In the genomic region with DNA sequence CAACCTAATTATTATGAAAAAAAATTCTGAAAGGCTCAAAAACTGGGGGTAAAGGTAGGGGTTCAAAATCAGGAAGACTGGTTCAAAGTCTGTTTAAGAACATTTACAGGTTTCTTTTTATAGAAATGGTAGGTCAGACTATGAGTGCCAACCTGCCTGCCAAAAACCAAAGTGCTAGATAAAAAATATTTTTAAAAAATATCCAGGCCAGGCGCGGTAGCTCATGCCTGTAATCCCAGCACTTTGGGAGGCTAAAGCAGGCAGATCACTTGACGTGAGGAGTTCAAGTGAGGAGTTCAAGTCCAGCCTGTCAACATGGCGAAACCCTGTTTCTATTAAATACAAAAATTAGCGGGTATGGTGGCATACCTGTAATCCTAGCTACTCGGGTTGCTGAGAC, we compare ENCODE assay signal across 19 cellular contexts.
"Had no signal": no experiment of that assay in that cellular context is flagged by ENCODE, and none has a peak within 500 bp of the region (broad histone marks: within the 10 kb centered on the region; RNA-seq: fewer than 3 reads in every experiment).

No MANE protein-coding gene starts in this region.

- ATAC-seq: activated CD8-positive, alpha-beta memory T cell treated with anti-CD3 and anti-CD28 coated beads, Interleukin-2, amount 10 ng/mL, durations not matched to agents 7 days and 5 days; effector memory CD8-positive, alpha-beta T cell; left colon; mucosa of descending colon; naive thymus-derived CD8-positive, alpha-beta T cell; right lobe of liver had no signal

- DNase-seq: activated CD4-positive, alpha-beta memory T cell treated with anti-CD3 and anti-CD28 coated beads for 36 hours; activated CD8-positive, alpha-beta memory T cell treated with anti-CD3 and anti-CD28 coated beads, Interleukin-2, amount 10 ng/mL, durations not matched to agents 7 days and 5 days; activated T-cell treated with anti-CD3 and anti-CD28 coated beads, Interleukin-2, amount 50 U/mL, for 48 hours; anterior cingulate cortex; dermis blood vessel endothelial cell; effector memory CD8-positive, alpha-beta T cell; foreskin melanocyte; left colon; mucosa of descending colon; naive thymus-derived CD8-positive, alpha-beta T cell; nucleus accumbens; right lobe of liver; spleen; uterus; WERI-Rb-1 had no signal

- H3K9me3 ChIP-seq: mucosa of descending colon, right lobe of liver, spleen, tibial nerve, uterus had no signal

- H3K36me3 ChIP-seq: right lobe of liver, tibial nerve, uterus, WERI-Rb-1 had no signal

- H3K4me1 Mint-ChIP-seq: activated CD8-positive, alpha-beta memory T cell treated with anti-CD3 and anti-CD28 coated beads, Interleukin-2, amount 10 ng/mL, durations not matched to agents 7 days and 5 days had no signal

- H3K9me3 Mint-ChIP-seq: activated CD4-positive, alpha-beta memory T cell treated with anti-CD3 and anti-CD28 coated beads for 36 hours; effector memory CD8-positive, alpha-beta T cell; memory B cell; naive thymus-derived CD8-positive, alpha-beta T cell; T-helper 1 cell treated with Interleukin-12 subunit alpha and Interleukin-12 subunit beta and Interleukin-4 antibody, amounts not matched to agents 30 μg/mL and 1 μg/mL, for 36 hours had no signal

- H3K27me3 Mint-ChIP-seq: activated CD4-positive, alpha-beta memory T cell treated with anti-CD3 and anti-CD28 coated beads for 36 hours; activated CD8-positive, alpha-beta memory T cell treated with anti-CD3 and anti-CD28 coated beads, Interleukin-2, amount 10 ng/mL, durations not matched to agents 7 days and 5 days; effector memory CD8-positive, alpha-beta T cell; memory B cell; naive thymus-derived CD8-positive, alpha-beta T cell; progenitor cell of endocrine pancreas had no signal

- H3K27ac ChIP-seq: right lobe of liver, spleen, tibial nerve, uterus, WERI-Rb-1 had no signal

- H3K4me3 Mint-ChIP-seq: activated CD4-positive, alpha-beta memory T cell treated with anti-CD3 and anti-CD28 coated beads for 36 hours; activated CD8-positive, alpha-beta memory T cell treated with anti-CD3 and anti-CD28 coated beads, Interleukin-2, amount 10 ng/mL, durations not matched to agents 7 days and 5 days; effector memory CD8-positive, alpha-beta T cell; memory B cell; naive thymus-derived CD8-positive, alpha-beta T cell; T-helper 1 cell treated with Interleukin-12 subunit alpha and Interleukin-12 subunit beta and Interleukin-4 antibody, amounts not matched to agents 30 μg/mL and 1 μg/mL, for 36 hours had no signal

- H3K27ac Mint-ChIP-seq: activated CD4-positive, alpha-beta memory T cell treated with anti-CD3 and anti-CD28 coated beads for 36 hours; activated CD8-positive, alpha-beta memory T cell treated with anti-CD3 and anti-CD28 coated beads, Interleukin-2, amount 10 ng/mL, durations not matched to agents 7 days and 5 days; naive thymus-derived CD8-positive, alpha-beta T cell; progenitor cell of endocrine pancreas; T-helper 1 cell treated with Interleukin-12 subunit alpha and Interleukin-12 subunit beta and Interleukin-4 antibody, amounts not matched to agents 30 μg/mL and 1 μg/mL, for 36 hours had no signal

- H3K27me3 ChIP-seq: right lobe of liver, spleen, tibial nerve, uterus had no signal

- H3K4me3 ChIP-seq: mucosa of descending colon, right lobe of liver, spleen, tibial nerve, uterus had no signal
